ENCODE assay signal across 11 cellular contexts in the genomic region with DNA sequence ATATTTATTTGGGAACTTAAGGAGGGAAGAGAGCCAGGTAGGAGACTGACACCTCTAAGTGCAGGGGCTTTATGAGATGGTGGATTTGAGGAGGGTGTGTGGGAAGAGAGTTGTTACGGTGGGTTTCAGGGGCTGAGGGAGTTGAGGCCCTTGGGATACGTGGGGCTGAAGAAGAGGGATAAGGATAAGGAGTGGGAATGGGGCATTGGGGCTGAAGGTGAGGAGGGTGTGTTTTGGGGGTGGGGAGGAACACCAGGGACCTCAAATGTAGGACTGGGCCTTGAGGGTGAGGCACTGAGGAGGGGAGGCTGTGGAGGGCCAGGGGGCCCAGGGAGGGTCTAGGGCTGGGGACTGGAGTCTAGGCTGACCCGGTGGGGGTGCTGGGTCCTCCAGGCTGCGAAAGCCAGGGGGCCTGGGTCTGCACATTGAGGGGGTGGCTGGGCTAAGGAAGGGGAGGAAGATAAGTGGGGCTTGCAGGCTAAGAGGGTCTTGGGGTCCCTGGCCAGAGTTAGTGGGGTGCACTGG. TPM values are rescaled to one million over a fixed set of nuclear protein-coding genes. Genes with fewer than 3 reads are reported as not detected.
A peak's percentile ranks its signal among the peaks of the same experiment; 100 is the strongest.
DNase-seq lines count a peak whose midpoint lies in the region; ATAC-seq, FAIRE-seq and TF ChIP-seq lines count a peak whose summit lies in the region.
"Had no signal": no experiment of that assay in that cellular context is flagged by ENCODE, and none has a peak within 500 bp of the region (broad histone marks: within the 10 kb centered on the region; RNA-seq: fewer than 3 reads in every experiment).

No MANE protein-coding gene starts in this region.

- H4K20me1 ChIP-seq in PC-9 (ENCODE audit: insufficient read depth) (no peaks in the 10 kb centered on the region), H1 (replicated peaks in 1 of 2; ENCODE audit: control insufficient read depth in 1 of 2, insufficient read depth in 2 of 2, low read length in 2 of 2) (peaks cover 0 to 3% of the 10 kb centered on the region in 2 experiments)

- no peak for TF ChIP-seq POLR2A in H1 (IDR thresholded peaks at IDR 0.05; ENCODE audit: control extremely low read depth in 1 of 2, low read depth in 2 of 2, low read length in 2 of 2)

- intact Hi-C loops in CD4-positive, alpha-beta memory T cell (cut with micrococcal nuclease) = no loop called here
- intact Hi-C loops in PC-9 (cut with micrococcal nuclease; ENCODE audit: unreplicated experiment) = loop anchor here (5.0 kb wide), 1 partner anchor 464 kb away; no protein-coding TSS in a partner anchor
- intact Hi-C loops in left colon (cut with DNase I, micrococcal nuclease) = no loop called here

- peak overlapping the region; percentile 84 for H3K4me2 ChIP-seq in PC-9
- no peak overlapping the region for H3K4me2 ChIP-seq in H1 (ENCODE audit: insufficient read depth in 1 of 2, low read depth in 2 of 2, low read length in 2 of 2)

- H3K36me3 Mint-ChIP-seq in CD4-positive, alpha-beta memory T cell = peaks cover 0 to 8% of the 10 kb centered on the region in 2 donors
- peaks cover 4% of the 10 kb centered on the region for H3K36me3 Mint-ChIP-seq in osteocyte (ENCODE audit: unreplicated experiment)

- DNase-seq in CD4-positive, alpha-beta memory T cell = no peak
- DNase-seq in PC-9 = no peak
- no peak for DNase-seq in H1 (ENCODE audit: low read depth in 1 of 2, low spot score in 2 of 2)
- no peak for DNase-seq in osteocyte (ENCODE audit: extremely low spot score, unreplicated experiment)
- no peak for DNase-seq in left colon
- DNase-seq: head of caudate nucleus, NCI-H1694 treated with DMSO at 0.1 percent for 48 hours had no signal

- H2BK20ac ChIP-seq in H1 (ENCODE audit: low read length) = no peak overlapping the region

- peaks cover 3% of the 10 kb centered on the region for H3K79me1 ChIP-seq in H1 (ENCODE audit: low read depth, low read length)

- peak overlapping the region; percentile 70 to 89 (median 82) for H3K4me3 Mint-ChIP-seq in CD4-positive, alpha-beta memory T cell
- peak overlapping the region; percentile 72 for H3K4me3 Mint-ChIP-seq in osteocyte (ENCODE audit: unreplicated experiment)

- no peak overlapping the region for H3K4me3 ChIP-seq in CD4-positive, alpha-beta memory T cell (ENCODE audit: low read length in 2 of 2)
- no peak overlapping the region for H3K4me3 ChIP-seq in PC-9
- no peak overlapping the region for H3K4me3 ChIP-seq in H1 (ENCODE audit: extremely low read depth in 1 of 4, insufficient read depth in 2 of 4, low read depth in 3 of 4, low read length in 4 of 4)

- TF ChIP-seq EP300 in H1 (IDR thresholded peaks at IDR 0.05; ENCODE audit: borderline replicate concordance in 1 of 2, low read depth in 2 of 2, low read length in 2 of 2) = no peak

- no peak overlapping the region for H3K56ac ChIP-seq in H1 (replicated peaks; ENCODE audit: insufficient read length, low read depth, low read length)

- H3K9me3 ChIP-seq in CD4-positive, alpha-beta memory T cell (ENCODE audit: control insufficient read depth in 1 of 2, low read length in 2 of 2) = no peaks in the 10 kb centered on the region
- H3K9me3 ChIP-seq in PC-9 (ENCODE audit: insufficient read depth, low read depth) (no peaks in the 10 kb centered on the region), H1 (ENCODE audit: insufficient read depth in 2 of 2, low read depth in 1 of 2, low read length in 1 of 2) (no peaks in the 10 kb centered on the region)

- H3K79me2 ChIP-seq in PC-9 (ENCODE audit: low read depth) = peaks cover 34% of the 10 kb centered on the region
- H3K79me2 ChIP-seq in H1 (ENCODE audit: control insufficient read depth in 1 of 2, insufficient read depth in 2 of 2, low read length in 2 of 2) = peaks cover 6 to 25% of the 10 kb centered on the region in 2 experiments

- H3F3A ChIP-seq in PC-9 (ENCODE audit: insufficient read depth, low read depth) = peaks cover 46% of the 10 kb centered on the region

- no peak for TF ChIP-seq CTCF in PC-9 (conservative IDR thresholded peaks at IDR 0.05)
- TF ChIP-seq CTCF in H1 (IDR thresholded peaks at IDR 0.05; ENCODE audit: control extremely low read depth in 1 of 3, insufficient read depth in 1 of 3, low read depth in 1 of 3, low read length in 3 of 3) = no peak
- no peak for TF ChIP-seq CTCF in osteocyte (IDR thresholded peaks at IDR 0.05)

- no peak overlapping the region for H2BK12ac ChIP-seq in H1 (ENCODE audit: low read depth, low read length)

- BruUV-seq in PC-9 (replicated peaks; lab: Mats Ljungman, UMichigan) = no TSS peak

- H3K27me3 ChIP-seq in CD4-positive, alpha-beta memory T cell (ENCODE audit: insufficient read depth, low read length) = no peaks in the 10 kb centered on the region
- no peaks in the 10 kb centered on the region for H3K27me3 ChIP-seq in PC-9 (ENCODE audit: insufficient read depth, low read depth)
- H3K27me3 ChIP-seq in H1 (replicated peaks in 1 of 4; ENCODE audit: control insufficient read depth in 3 of 4, extremely low read depth in 1 of 4, insufficient read depth in 3 of 4, low read length in 3 of 4) = no peaks in the 10 kb centered on the region

- 88% methylated on average over 4 of the region's 4 CpGs; no CpG with 5 or more reads in 1 of the 2 experiments for WGBS in H1 (ENCODE audit: extremely low coverage in 1 of 2, insufficient coverage in 1 of 2, insufficient read length in 1 of 2, insufficient replicate concordance in 2 of 2, low coverage in 1 of 2, low lambda C conversion rate in 2 of 2, missing lambda C conversion rate in 1 of 2), 2 experiments

- no peak overlapping the region for H4K5ac ChIP-seq in H1 (ENCODE audit: insufficient read length, low read depth, low read length)

- peaks cover 2% of the 10 kb centered on the region; the same call in 1 of the 2 replicates for H3K23me2 ChIP-seq in H1 (ENCODE audit: low read depth, low read length)

- no peaks in the 10 kb centered on the region for H3K36me3 ChIP-seq in CD4-positive, alpha-beta memory T cell (ENCODE audit: insufficient read depth, low read length)
- no peaks in the 10 kb centered on the region for H3K36me3 ChIP-seq in PC-9 (ENCODE audit: low read depth)
- no peaks in the 10 kb centered on the region for H3K36me3 ChIP-seq in H1 (ENCODE audit: control insufficient read depth in 2 of 4, insufficient read depth in 4 of 4, low read length in 3 of 4)

- no peak overlapping the region for H2AFZ ChIP-seq in PC-9
- H2AFZ ChIP-seq in H1 (ENCODE audit: low read length) = no peak overlapping the region

- H3K4me1 ChIP-seq in CD4-positive, alpha-beta memory T cell (ENCODE audit: insufficient read depth, low read length) = peaks cover 25% of the 10 kb centered on the region
- H3K4me1 ChIP-seq in PC-9 (replicated peaks; ENCODE audit: insufficient read depth) (peaks cover 62% of the 10 kb centered on the region), H1 (replicated peaks in 1 of 4; ENCODE audit: control insufficient read depth in 3 of 4, insufficient read depth in 4 of 4, low read length in 3 of 4) (peaks cover 0 to 3% (median 0%) of the 10 kb centered on the region in 4 experiments; a peak in 2 of 7 replicates)

- H3K27ac Mint-ChIP-seq in CD4-positive, alpha-beta memory T cell = peak overlapping the region; percentile 75 to 96 (median 93)
- H3K27ac Mint-ChIP-seq in osteocyte (ENCODE audit: unreplicated experiment) = peak overlapping the region; percentile 87

- no peak overlapping the region for H3K9ac ChIP-seq in H1 (replicated peaks in 1 of 4; ENCODE audit: extremely low read depth in 1 of 4, low read depth in 3 of 4, low read length in 3 of 4)

- H2AK5ac ChIP-seq in H1 (ENCODE audit: low read depth, low read length) = no peak overlapping the region

- no peak overlapping the region; the same call in 1 of the 2 replicates for H4K8ac ChIP-seq in H1 (ENCODE audit: extremely low read depth, insufficient read depth, low read length)

- TF ChIP-seq RAD21 in H1 (IDR thresholded peaks at IDR 0.05 in 1 of 2, conservative IDR thresholded peaks at IDR 0.05 in 1 of 2; ENCODE audit: low read depth in 2 of 2, low read length in 2 of 2) = no peak

- CTCF ChIA-PET in CD4-positive, alpha-beta memory T cell (lab: Charles Lee; ENCODE audit: partially characterized antibody) = no interaction called here
- CTCF ChIA-PET in PC-9 (lab: Charles Lee) = no interaction called here
- CTCF ChIA-PET in H1 (lab: Charles Lee; ENCODE audit: partially characterized antibody) = interaction anchor here (1.5 kb wide), 1 partner anchor 27 kb away, joined by 6 read pairs; no protein-coding TSS in a partner anchor

- H3K4me1 Mint-ChIP-seq in CD4-positive, alpha-beta memory T cell = peaks cover 19 to 32% (median 25%) of the 10 kb centered on the region in 4 donors
- H3K4me1 Mint-ChIP-seq in osteocyte (ENCODE audit: unreplicated experiment) = peaks cover 45% of the 10 kb centered on the region

- 0 out of 2 replicates have a peak overlapping the region, but pooled peaks have one; percentile 16 for H2BK5ac ChIP-seq in H1 (ENCODE audit: low read depth, low read length)

- H3K9me2 ChIP-seq in PC-9 (ENCODE audit: insufficient read depth) = no peaks in the 10 kb centered on the region

- no peak overlapping the region for H4K91ac ChIP-seq in H1 (replicated peaks; ENCODE audit: insufficient read length, low read length)

- POLR2A ChIA-PET in CD4-positive, alpha-beta memory T cell (lab: Charles Lee; ENCODE audit: partially characterized antibody) = no interaction called here
- POLR2A ChIA-PET in PC-9 (lab: Charles Lee; ENCODE audit: unreplicated experiment) = interaction anchor here (0.6 kb wide), 1 partner anchor 67 kb away, joined by 3 read pairs; no protein-coding TSS in a partner anchor
- POLR2A ChIA-PET in H1 (lab: Charles Lee; ENCODE audit: partially characterized antibody) = interaction anchor here (2.3 kb wide), 1 partner anchor 12 kb away, joined by 5 read pairs; no protein-coding TSS in a partner anchor

- FAIRE-seq in H1 (lab: Jason Lieb, UNC) = no peak

- no peak overlapping the region for H2BK15ac ChIP-seq in H1 (ENCODE audit: low read length)

- no peak overlapping the region for H3K27ac ChIP-seq in CD4-positive, alpha-beta memory T cell (ENCODE audit: low read depth, low read length)
- H3K27ac ChIP-seq in PC-9 = peak overlapping the region; percentile 98
- H3K27ac ChIP-seq in H1 (ENCODE audit: low read depth, low read length) = no peak overlapping the region

- no peak overlapping the region for H3K23ac ChIP-seq in H1 (ENCODE audit: insufficient read length)

- no peaks in the 10 kb centered on the region for H3K27me3 Mint-ChIP-seq in CD4-positive, alpha-beta memory T cell
- H3K27me3 Mint-ChIP-seq in osteocyte (ENCODE audit: unreplicated experiment) = no peaks in the 10 kb centered on the region

- H2BK120ac ChIP-seq in H1 (replicated peaks; ENCODE audit: low read depth, low read length) = no peak overlapping the region

- no peak overlapping the region for H3K14ac ChIP-seq in H1 (ENCODE audit: insufficient read length)

- H3K18ac ChIP-seq in H1 (ENCODE audit: extremely low read depth, low read length) = no peak overlapping the region

- no peak overlapping the region for H3K4ac ChIP-seq in H1 (replicated peaks; ENCODE audit: insufficient read length, low read depth, low read length)

- H3K9me3 Mint-ChIP-seq in CD4-positive, alpha-beta memory T cell = no peaks in the 10 kb centered on the region
- H3K9me3 Mint-ChIP-seq in osteocyte (ENCODE audit: unreplicated experiment) = no peaks in the 10 kb centered on the region

- ATAC-seq in GM21528 (IDR thresholded peaks at IDR 0.05; ENCODE audit: low FRiP score, unreplicated experiment) (no peak), GM18520 (IDR thresholded peaks at IDR 0.05; ENCODE audit: unreplicated experiment) (no peak), left colon (no peak), GM19324 (IDR thresholded peaks at IDR 0.05; ENCODE audit: low FRiP score, unreplicated experiment) (no peak)

RNA-seq across cellular contexts. Expression of a gene that starts 1.2 kb away (rescaled TPM):
- 10 to 100 TPM; 53.1 to 59.8 TPM for total RNA-seq in CD4-positive, alpha-beta memory T cell
- polyA plus RNA-seq in CD4-positive, alpha-beta memory T cell = 1 to 10 TPM; 2.0 to 8.8 TPM
- 45.9 and 51.8 TPM in 2 replicates for total RNA-seq in PC-9 (2021)
- 47.6 and 47.9 TPM in 2 replicates for total RNA-seq in H1 (2021; fragmentation: NEBNext Ultra II Directional; extraction: Animal tissue kit (Norgen Biotek cat#: 25700))
- polyA plus RNA-seq in H1 (2011; rRNA removed) = 38.3 and 52.7 TPM in 2 replicates
- 38.9 TPM for polyA plus RNA-seq in H1 (2011; cell fraction: cytosol; rRNA removed)
- polyA plus RNA-seq in H1 (2011; cell fraction: nucleus; rRNA removed) = 73.0 TPM
- polyA plus RNA-seq in H1 (2012, experiment 1 of 2) = 22.0 to 43.3 TPM (median 40.8 TPM) in 4 replicates
- polyA plus RNA-seq in H1 (2012, experiment 2 of 2) = 36.7 TPM
- 33.0 TPM for polyA plus RNA-seq in H1 (2013, experiment 1 of 2)
- 33.2 TPM for polyA plus RNA-seq in H1 (2013, experiment 2 of 2)
- polyA minus RNA-seq in H1 (2011; rRNA and poly(A)+ RNA removed) = 23.2 and 25.2 TPM in 2 replicates
- 30.7 TPM for polyA minus RNA-seq in H1 (2011; cell fraction: cytosol; rRNA and poly(A)+ RNA removed)
- polyA minus RNA-seq in H1 (2011; cell fraction: nucleus; rRNA and poly(A)+ RNA removed) = 20.5 TPM
- 82.0 and 88.1 TPM in 2 replicates for total RNA-seq in osteocyte
- total RNA-seq in left colon = 10 to 100 TPM; 31.5 to 37.0 TPM

RNA-seq across cellular contexts. Expression of a gene that starts 53.1 kb away (rescaled TPM):
- total RNA-seq in CD4-positive, alpha-beta memory T cell = 1 to 10 TPM; 2.2 to 4.2 TPM
- under 1 TPM in 1 of 2 donors, not detected in 1; 0.08 TPM for polyA plus RNA-seq in CD4-positive, alpha-beta memory T cell
- 1.4 and 1.7 TPM in 2 replicates for total RNA-seq in PC-9 (2021)
- total RNA-seq in H1 (2021; fragmentation: NEBNext Ultra II Directional; extraction: Animal tissue kit (Norgen Biotek cat#: 25700)) = 0.48 and 0.50 TPM in 2 replicates
- polyA plus RNA-seq in H1 (2011; rRNA removed) = 0.62 and 0.75 TPM in 2 replicates
- 0.71 TPM for polyA plus RNA-seq in H1 (2011; cell fraction: cytosol; rRNA removed)
- polyA plus RNA-seq in H1 (2011; cell fraction: nucleus; rRNA removed) = 1.6 TPM
- polyA plus RNA-seq in H1 (2012, experiment 1 of 2) = 0.37 to 0.81 TPM (median 0.54 TPM) in 4 replicates
- polyA plus RNA-seq in H1 (2012, experiment 2 of 2) = 0.28 TPM
- polyA plus RNA-seq in H1 (2013, experiment 1 of 2) = 0.81 TPM
- 0.39 TPM for polyA plus RNA-seq in H1 (2013, experiment 2 of 2)
- 0.07 and 0.22 TPM in 2 replicates for polyA minus RNA-seq in H1 (2011; rRNA and poly(A)+ RNA removed)
- polyA minus RNA-seq in H1 (2011; cell fraction: cytosol; rRNA and poly(A)+ RNA removed) = not detected
- 0.70 TPM for polyA minus RNA-seq in H1 (2011; cell fraction: nucleus; rRNA and poly(A)+ RNA removed)
- 1.3 and 2.8 TPM in 2 replicates for total RNA-seq in osteocyte
- total RNA-seq in left colon = 10 to 100 TPM in 1 of 2 donors, 1 to 10 TPM in 1; 7.9 to 22.6 TPM

RNA-seq across cellular contexts. Expression of a gene that starts 59.4 kb away (rescaled TPM):
- not detected for total RNA-seq in CD4-positive, alpha-beta memory T cell
- polyA plus RNA-seq in CD4-positive, alpha-beta memory T cell = not detected
- total RNA-seq in PC-9 (2021) (not detected in 2 replicates), osteocyte (not detected in 2 replicates), left colon (10 to 100 TPM; 13.1 to 18.6 TPM)
- 0.21 and 0.32 TPM in 2 replicates for total RNA-seq in H1 (2021; fragmentation: NEBNext Ultra II Directional; extraction: Animal tissue kit (Norgen Biotek cat#: 25700))
- 2.1 and 3.5 TPM in 2 replicates for polyA plus RNA-seq in H1 (2011; rRNA removed)
- polyA plus RNA-seq in H1 (2011; cell fraction: cytosol; rRNA removed) = 1.5 TPM
- polyA plus RNA-seq in H1 (2011; cell fraction: nucleus; rRNA removed) = 2.0 TPM
- 0.46 to 1.7 TPM (median 1.1 TPM) in 4 replicates for polyA plus RNA-seq in H1 (2012, experiment 1 of 2)
- polyA plus RNA-seq in H1 (2012, experiment 2 of 2) = 0.91 TPM
- polyA plus RNA-seq in H1 (2013, experiment 1 of 2) = 0.73 TPM
- 0.66 TPM for polyA plus RNA-seq in H1 (2013, experiment 2 of 2)
- 0.19 and 0.61 TPM in 2 replicates for polyA minus RNA-seq in H1 (2011; rRNA and poly(A)+ RNA removed)
- 1.5 TPM for polyA minus RNA-seq in H1 (2011; cell fraction: cytosol; rRNA and poly(A)+ RNA removed)
- polyA minus RNA-seq in H1 (2011; cell fraction: nucleus; rRNA and poly(A)+ RNA removed) = 1.1 TPM
- total RNA-seq: Daoy had no signal

Comparison
In these comparisons a context has a peak if more than half of its experiments do, and no peak if none do; other contexts are left out.
1. RNA of a gene that starts 59.4 kb away (total RNA-seq): 13.1 to 18.6 TPM in left colon; 0.21 to 0.32 TPM in H1, not detected in CD4-positive, alpha-beta memory T cell, not detected in PC-9 and not detected in osteocyte; every median in the first group is over 10 times any median in the second.